1 cellular context compared by ENCODE assay signal in the genomic region with DNA sequence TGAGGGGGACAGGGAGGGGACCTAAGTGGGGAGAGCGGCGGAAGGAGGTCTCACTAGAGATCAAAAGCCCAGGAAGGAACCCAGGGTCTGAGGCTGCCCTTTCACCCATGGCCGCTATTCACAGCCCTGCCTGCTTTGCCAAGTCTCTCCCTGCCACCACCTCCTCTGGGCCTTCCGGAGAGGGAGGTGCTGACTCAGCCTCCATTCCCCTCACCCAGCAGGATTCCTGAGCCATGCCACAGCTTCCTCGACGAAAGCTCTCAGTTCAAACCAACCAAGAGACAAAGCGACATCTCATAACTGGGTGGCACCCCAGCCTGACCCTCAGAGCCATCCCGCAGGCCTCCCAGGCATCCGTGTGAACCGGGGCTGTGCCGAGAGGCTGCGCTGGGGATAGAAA.
TF ChIP-seq lines count a peak whose summit lies in the region.

No MANE protein-coding gene starts in this region.

TF ChIP-seq in HepG2, 621 proteins besides CTCF, POLR2A, EP300 and RAD21 (continued from another document):
- TF ChIP-seq, protein P1, sequence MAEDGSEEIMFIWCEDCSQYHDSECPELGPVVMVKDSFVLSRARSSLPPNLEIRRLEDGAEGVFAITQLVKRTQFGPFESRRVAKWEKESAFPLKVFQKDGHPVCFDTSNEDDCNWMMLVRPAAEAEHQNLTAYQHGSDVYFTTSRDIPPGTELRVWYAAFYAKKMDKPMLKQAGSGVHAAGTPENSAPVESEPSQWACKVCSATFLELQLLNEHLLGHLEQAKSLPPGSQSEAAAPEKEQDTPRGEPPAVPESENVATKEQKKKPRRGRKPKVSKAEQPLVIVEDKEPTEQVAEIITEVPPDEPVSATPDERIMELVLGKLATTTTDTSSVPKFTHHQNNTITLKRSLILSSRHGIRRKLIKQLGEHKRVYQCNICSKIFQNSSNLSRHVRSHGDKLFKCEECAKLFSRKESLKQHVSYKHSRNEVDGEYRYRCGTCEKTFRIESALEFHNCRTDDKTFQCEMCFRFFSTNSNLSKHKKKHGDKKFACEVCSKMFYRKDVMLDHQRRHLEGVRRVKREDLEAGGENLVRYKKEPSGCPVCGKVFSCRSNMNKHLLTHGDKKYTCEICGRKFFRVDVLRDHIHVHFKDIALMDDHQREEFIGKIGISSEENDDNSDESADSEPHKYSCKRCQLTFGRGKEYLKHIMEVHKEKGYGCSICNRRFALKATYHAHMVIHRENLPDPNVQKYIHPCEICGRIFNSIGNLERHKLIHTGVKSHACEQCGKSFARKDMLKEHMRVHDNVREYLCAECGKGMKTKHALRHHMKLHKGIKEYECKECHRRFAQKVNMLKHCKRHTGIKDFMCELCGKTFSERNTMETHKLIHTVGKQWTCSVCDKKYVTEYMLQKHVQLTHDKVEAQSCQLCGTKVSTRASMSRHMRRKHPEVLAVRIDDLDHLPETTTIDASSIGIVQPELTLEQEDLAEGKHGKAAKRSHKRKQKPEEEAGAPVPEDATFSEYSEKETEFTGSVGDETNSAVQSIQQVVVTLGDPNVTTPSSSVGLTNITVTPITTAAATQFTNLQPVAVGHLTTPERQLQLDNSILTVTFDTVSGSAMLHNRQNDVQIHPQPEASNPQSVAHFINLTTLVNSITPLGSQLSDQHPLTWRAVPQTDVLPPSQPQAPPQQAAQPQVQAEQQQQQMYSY (CRISPR knock-in tag; IDR thresholded peaks at IDR 0.05): no peak
